In genomic region chr5:39073759-39074008, GRCh38 we compare ENCODE assay signal across 1 cellular context.
TF ChIP-seq lines count a peak whose summit lies in the region.

No MANE protein-coding gene starts in this region.

TF ChIP-seq in K562, 482 proteins besides CTCF, POLR2A, EP300 and RAD21 (continued from another document and continues in another):
- TF ChIP-seq MBD1 (CRISPR knock-in tag; IDR thresholded peaks at IDR 0.05), result no peak
- no peak for TF ChIP-seq PHF8 (IDR thresholded peaks at IDR 0.05; ENCODE audit: borderline replicate concordance, low read length)
- peak; percentile 92 for TF ChIP-seq KAT7 (CRISPR knock-in tag; IDR thresholded peaks at IDR 0.05; ENCODE audit: borderline replicate concordance)
- TF ChIP-seq RB1 (IDR thresholded peaks at IDR 0.05; ENCODE audit: low read depth), result no peak; the same call in 1 of the 2 replicates
- peak; percentile 82; the same call in 1 of the 2 replicates for TF ChIP-seq RERE (CRISPR knock-in tag; IDR thresholded peaks at IDR 0.05; ENCODE audit: borderline replicate concordance)
- no peak for TF ChIP-seq NFRKB (IDR thresholded peaks at IDR 0.05; ENCODE audit: low read depth)
- TF ChIP-seq TCF7 (IDR thresholded peaks at IDR 0.05; ENCODE audit: borderline replicate concordance), result no peak
- no peak for TF ChIP-seq SMARCB1 (IDR thresholded peaks at IDR 0.05; ENCODE audit: insufficient read length, low read depth)
- TF ChIP-seq FOXK1 (CRISPR knock-in tag; IDR thresholded peaks at IDR 0.05; ENCODE audit: borderline replicate concordance), result no peak
- no peak for TF ChIP-seq SAFB2 (IDR thresholded peaks at IDR 0.05; ENCODE audit: borderline replicate concordance, low read depth, low read length, severe bottlenecking)
- TF ChIP-seq L3MBTL2 (IDR thresholded peaks at IDR 0.05), result no peak
- no peak for TF ChIP-seq TSC22D4 (tag; IDR thresholded peaks at IDR 0.05)
- peak; percentile 49; the same call in 1 of the 2 replicates for TF ChIP-seq TFAP4 (CRISPR knock-in tag; IDR thresholded peaks at IDR 0.05; ENCODE audit: borderline replicate concordance)
- TF ChIP-seq NBN (IDR thresholded peaks at IDR 0.05; ENCODE audit: low read depth), result no peak
- TF ChIP-seq HLTF (IDR thresholded peaks at IDR 0.05), result 0 out of 2 replicates have a peak, but pooled peaks have one; percentile 2
- TF ChIP-seq ESRRA (IDR thresholded peaks at IDR 0.05; ENCODE audit: borderline replicate concordance, low read depth), result 0 out of 2 replicates have a peak, but pooled peaks have one; percentile 7
- no peak for TF ChIP-seq ZKSCAN8 (CRISPR knock-in tag; IDR thresholded peaks at IDR 0.05)
- TF ChIP-seq PRMT5 (CRISPR knock-in tag; IDR thresholded peaks at IDR 0.05), result no peak
- TF ChIP-seq NR3C1 (CRISPR knock-in tag; IDR thresholded peaks at IDR 0.05), result 0 out of 2 replicates have a peak, but pooled peaks have one; percentile 38
- TF ChIP-seq HOXB6 (CRISPR knock-in tag; IDR thresholded peaks at IDR 0.05; ENCODE audit: borderline replicate concordance), result no peak
- no peak for TF ChIP-seq ILK (tag; IDR thresholded peaks at IDR 0.05; ENCODE audit: borderline replicate concordance, low read depth)
- no peak for TF ChIP-seq ZNF57 (CRISPR knock-in tag; IDR thresholded peaks at IDR 0.05)
- no peak for TF ChIP-seq ARID2 (IDR thresholded peaks at IDR 0.05)
- TF ChIP-seq ETS1 (conservative IDR thresholded peaks at IDR 0.05; ENCODE audit: control insufficient read depth, low read depth, low read length), result no peak
- TF ChIP-seq ZBTB2 (IDR thresholded peaks at IDR 0.05), result no peak; the same call in 1 of the 2 replicates
- TF ChIP-seq LCOR (CRISPR knock-in tag; IDR thresholded peaks at IDR 0.05), result peak; percentile 7; the same call in 1 of the 2 replicates
- no peak for TF ChIP-seq POLR2AphosphoS2 (IDR thresholded peaks at IDR 0.05; ENCODE audit: low read length)
- TF ChIP-seq AFF4 (CRISPR knock-in tag; IDR thresholded peaks at IDR 0.05), result peak; percentile 86
- TF ChIP-seq HNRNPK (IDR thresholded peaks at IDR 0.05; ENCODE audit: low read depth, low read length, poor library complexity, severe bottlenecking), result no peak
- TF ChIP-seq SREBF2 (CRISPR knock-in tag; IDR thresholded peaks at IDR 0.05), result no peak
- no peak for TF ChIP-seq POLR3G (IDR thresholded peaks at IDR 0.05; ENCODE audit: extremely low read depth, insufficient read length, insufficient replicate concordance)
- peak; percentile 12; the same call in 1 of the 2 replicates for TF ChIP-seq POLR2G (IDR thresholded peaks at IDR 0.05; ENCODE audit: low read depth, low read length)
- TF ChIP-seq ZFPM2 (CRISPR knock-in tag; IDR thresholded peaks at IDR 0.05), result no peak
- no peak for TF ChIP-seq HIVEP1 (CRISPR knock-in tag; IDR thresholded peaks at IDR 0.05)
- TF ChIP-seq RBFOX2 (IDR thresholded peaks at IDR 0.05; ENCODE audit: low read depth, low read length), result no peak
- no peak for TF ChIP-seq ZSCAN32 (CRISPR knock-in tag; IDR thresholded peaks at IDR 0.05)
- TF ChIP-seq ZC3H4 (CRISPR knock-in tag; IDR thresholded peaks at IDR 0.05; ENCODE audit: borderline replicate concordance), result peak; percentile 12; the same call in 1 of the 2 replicates
- TF ChIP-seq ZBTB1 (CRISPR knock-in tag; IDR thresholded peaks at IDR 0.05; ENCODE audit: borderline replicate concordance, low read depth), result 0 out of 2 replicates have a peak, but pooled peaks have one; percentile 61
- no peak for TF ChIP-seq STAT6 (CRISPR knock-in tag; IDR thresholded peaks at IDR 0.05)
- no peak for TF ChIP-seq MAX (CRISPR knock-in tag; IDR thresholded peaks at IDR 0.05)
- TF ChIP-seq FIP1L1 (IDR thresholded peaks at IDR 0.05; ENCODE audit: low read depth, low read length, poor library complexity, severe bottlenecking), result no peak
- no peak for TF ChIP-seq BCLAF1 (IDR thresholded peaks at IDR 0.05; ENCODE audit: borderline replicate concordance in 1 of 2, control insufficient read depth in 1 of 2, low read depth in 2 of 2, low read length in 1 of 2)
